Comparison of ENCODE assay signal across 16 cellular contexts in genomic region chr7:57403601-57404342, GRCh38. TPM values are rescaled to one million over a fixed set of nuclear protein-coding genes. Genes with fewer than 3 reads are reported as not detected.
DNase-seq lines count a peak whose midpoint lies in the region; ATAC-seq and TF ChIP-seq lines count a peak whose summit lies in the region.
"Had no signal": no experiment of that assay in that cellular context is flagged by ENCODE, and none has a peak within 500 bp of the region (broad histone marks: within the 10 kb centered on the region; RNA-seq: fewer than 3 reads in every experiment).

No MANE protein-coding gene starts in this region.

- H3K27me3 ChIP-seq in right atrium auricular region, result no peaks in the 10 kb centered on the region
- no peaks in the 10 kb centered on the region for H3K27me3 ChIP-seq in CD8-positive, alpha-beta T cell (ENCODE audit: insufficient read depth, low read length)
- H3K27me3 ChIP-seq: BE2C had no signal

- intact Hi-C loops in CD8-positive, alpha-beta T cell (cut with DNase I, micrococcal nuclease), result no loop called here

- POLR2A ChIA-PET in CD8-positive, alpha-beta T cell (lab: Charles Lee), result no interaction called here

- no peak for TF ChIP-seq CTCF in right atrium auricular region (IDR thresholded peaks at IDR 0.05)
- TF ChIP-seq CTCF in CD8-positive, alpha-beta T cell (IDR thresholded peaks at IDR 0.05), result no peak

- H3K9me3 Mint-ChIP-seq in CD8-positive, alpha-beta T cell, result peaks cover 15% of the 10 kb centered on the region

- DNase-seq in H4 (ENCODE audit: low spot score) (peak; percentile 87), SK-N-DZ (ENCODE audit: low spot score) (peak; percentile 44), right atrium auricular region (ENCODE audit: low spot score) (no peak), putamen (ENCODE audit: low spot score) (peak; percentile 7), HK-2 (ENCODE audit: unreplicated experiment) (no peak)
- no peak for DNase-seq in CD8-positive, alpha-beta T cell
- no peak for DNase-seq in activated CD8-positive, alpha-beta memory T cell treated with anti-CD3 and anti-CD28 coated beads, Interleukin-2, amount 50 U/mL, for 4 hours
- DNase-seq: activated CD4-positive, alpha-beta T cell treated with anti-CD3 and anti-CD28 coated beads for 4 hours; BE2C; DND-41; effector memory CD4-positive, alpha-beta T cell; HCEC 1CT; T-helper 1 cell had no signal

- no peaks in the 10 kb centered on the region for H3K4me1 Mint-ChIP-seq in CD8-positive, alpha-beta T cell (ENCODE audit: low read depth)

- no peaks in the 10 kb centered on the region for H3K9me3 ChIP-seq in right atrium auricular region
- no peaks in the 10 kb centered on the region for H3K9me3 ChIP-seq in CD8-positive, alpha-beta T cell (ENCODE audit: low read length)
- H3K9me3 ChIP-seq: BE2C had no signal

- H3K27ac Mint-ChIP-seq in CD8-positive, alpha-beta T cell, result no peak overlapping the region

- H3K4me3 ChIP-seq in right atrium auricular region, result peak overlapping the region; percentile 21 to 43
- no peak overlapping the region for H3K4me3 ChIP-seq in CD8-positive, alpha-beta T cell (ENCODE audit: low read depth, low read length)

- H3K27me3 Mint-ChIP-seq in CD8-positive, alpha-beta T cell (ENCODE audit: low read depth), result no peaks in the 10 kb centered on the region

- H3K36me3 Mint-ChIP-seq in CD8-positive, alpha-beta T cell, result no peaks in the 10 kb centered on the region

- ATAC-seq in CD8-positive, alpha-beta T cell, result no peak
- no peak for ATAC-seq in GM18519 (IDR thresholded peaks at IDR 0.05; ENCODE audit: low FRiP score, unreplicated experiment)

- CTCF ChIA-PET in CD8-positive, alpha-beta T cell (lab: Charles Lee), result no interaction called here

- H3K4me1 ChIP-seq in right atrium auricular region, result no peaks in the 10 kb centered on the region
- H3K4me1 ChIP-seq in CD8-positive, alpha-beta T cell (ENCODE audit: insufficient read depth, low read length), result no peaks in the 10 kb centered on the region
- H3K4me1 ChIP-seq: BE2C had no signal

- no peak overlapping the region for H3K4me3 Mint-ChIP-seq in CD8-positive, alpha-beta T cell

- H3K27ac ChIP-seq in right atrium auricular region, result peak overlapping the region in 1 of 2 donors; percentile 62
- no peak overlapping the region for H3K27ac ChIP-seq in CD8-positive, alpha-beta T cell (ENCODE audit: low read depth, low read length)

- no peaks in the 10 kb centered on the region for H3K36me3 ChIP-seq in right atrium auricular region
- H3K36me3 ChIP-seq in CD8-positive, alpha-beta T cell (ENCODE audit: insufficient read depth, low read length), result no peaks in the 10 kb centered on the region
- H3K36me3 ChIP-seq: BE2C had no signal

RNA-seq across cellular contexts. Expression of gene ZNF716, which starts 46.2 kb away (rescaled TPM):
- total RNA-seq in H4 (2014; rRNA removed; shearing (Covaris generic)), result 0.53 and 0.68 TPM in 2 replicates
- 0.12 and 0.32 TPM in 2 replicates for polyA plus RNA-seq in SK-N-DZ (2014; cell fraction: cytosol; rRNA removed)
- 0.08 and 0.30 TPM in 2 replicates for polyA plus RNA-seq in SK-N-DZ (2014; cell fraction: nucleus; rRNA removed)
- not detected for total RNA-seq in right atrium auricular region
- not detected for total RNA-seq in CD8-positive, alpha-beta T cell
- total RNA-seq: astrocyte, frontal cortex had no signal

Comparison
In these comparisons a context has a peak if more than half of its experiments do, and no peak if none do; other contexts are left out.
1. DNase-seq: peak in H4 (single experiment), SK-N-DZ (single experiment) and putamen (single experiment); none in right atrium auricular region (single experiment), CD8-positive, alpha-beta T cell (0 of 7), activated CD8-positive, alpha-beta memory T cell treated with anti-CD3 and anti-CD28 coated beads, Interleukin-2, amount 50 U/mL, for 4 hours (single experiment) and HK-2 (single experiment).